ENCODE assay signal across 33 cellular contexts in genomic region chr12:7072024-7072423, GRCh38. TPM values are rescaled to one million over a fixed set of nuclear protein-coding genes. Genes with fewer than 3 reads are reported as not detected.
"Had no signal": no experiment of that assay in that cellular context is flagged by ENCODE, and none has a peak within 500 bp of the region (broad histone marks: within the 10 kb centered on the region; RNA-seq: fewer than 3 reads in every experiment).

No MANE protein-coding gene starts in this region.

- H3K9me3 ChIP-seq: adrenal gland, body of pancreas, esophagus muscularis mucosa, gastrocnemius medialis had no signal

- H3K4me1 ChIP-seq: adrenal gland, esophagus muscularis mucosa had no signal

- H3K27me3 ChIP-seq: adrenal gland, body of pancreas, esophagus muscularis mucosa, foreskin keratinocyte, gastrocnemius medialis had no signal

- DNase-seq: activated B cell treated with CpG ODN at 0.5 μM for 24 hours; activated CD4-positive, alpha-beta T cell treated with anti-CD3 and anti-CD28 coated beads for 48 hours; activated CD4-positive, alpha-beta T cell treated with anti-CD3 and anti-CD28 coated beads, Interleukin-2, amount 50 U/mL, for 1 hour; activated CD4-positive, alpha-beta T cell treated with anti-CD3 and anti-CD28 coated beads, Interleukin-2, amount 50 U/mL, for 48 hours; activated CD8-positive, alpha-beta memory T cell treated with anti-CD3 and anti-CD28 coated beads for 24 hours; activated CD8-positive, alpha-beta T cell treated with anti-CD3 and anti-CD28 coated beads for 36 hours; activated effector memory CD4-positive, alpha-beta T cell treated with anti-CD3 and anti-CD28 coated beads, Interleukin-2, amount 50 U/mL, for 16 hours; activated naive CD4-positive, alpha-beta T cell treated with anti-CD3 and anti-CD28 coated beads for 36 hours; activated naive CD8-positive, alpha-beta T cell treated with anti-CD3 and anti-CD28 coated beads for 36 hours; activated naive CD8-positive, alpha-beta T cell treated with anti-CD3 and anti-CD28 coated beads, Interleukin-2, amount 50 U/mL, for 24 hours; activated T-cell treated with anti-CD3 and anti-CD28 coated beads, Interleukin-2, amount 50 U/mL, for 48 hours; adrenal gland; amygdala; aorta; body of pancreas; caudate nucleus; cortex of kidney; dermis blood vessel endothelial cell; effector CD4-positive, alpha-beta T cell; effector memory CD8-positive, alpha-beta T cell; erythroblast; foreskin keratinocyte; gastrocnemius medialis; glutamatergic neuron; T-helper 1 cell; T-helper 17 cell; T1000; WERI-Rb-1 had no signal

- H3K27ac ChIP-seq: adrenal gland, body of pancreas, esophagus muscularis mucosa, foreskin keratinocyte, gastrocnemius medialis, WERI-Rb-1 had no signal

- FAIRE-seq: colon had no signal

- H3K36me3 ChIP-seq: adrenal gland, gastrocnemius medialis, WERI-Rb-1 had no signal

- H3K4me3 ChIP-seq: adrenal gland, body of pancreas, esophagus muscularis mucosa, gastrocnemius medialis had no signal

RNA-seq across cellular contexts. Expression of gene RBP5, which starts 56.7 kb away (rescaled TPM):
- total RNA-seq: activated B cell treated with CpG ODN at 0.5 μM for 24 hours; activated CD8-positive, alpha-beta T cell treated with anti-CD3 and anti-CD28 coated beads for 36 hours; activated naive CD8-positive, alpha-beta T cell treated with anti-CD3 and anti-CD28 coated beads for 36 hours; activated T-helper 1 cell treated with anti-CD3 and anti-CD28 coated beads, Interleukin-12 subunit alpha, Interleukin-12 subunit beta, Interleukin-2, Interleukin-4 antibody, amounts not matched to agents 30 ng/mL and 10 ng/mL and 1 ng/mL, durations not matched to agents 14 hours and 24 hours and 36 hours; activated T-helper 2 cell treated with anti-CD3 and anti-CD28 coated beads, Interferon-gamma antibody, Interleukin-2, Interleukin-4, amounts not matched to agents 10 μg/mL and 5 μg/mL and 100 μg/mL, durations not matched to agents 14 hours and 24 hours and 36 hours; chondrocyte; dermis blood vessel endothelial cell; foreskin keratinocyte; gastrocnemius medialis; T-helper 17 cell had no signal
- polyA plus RNA-seq: foreskin keratinocyte had no signal
